In the genomic region with DNA sequence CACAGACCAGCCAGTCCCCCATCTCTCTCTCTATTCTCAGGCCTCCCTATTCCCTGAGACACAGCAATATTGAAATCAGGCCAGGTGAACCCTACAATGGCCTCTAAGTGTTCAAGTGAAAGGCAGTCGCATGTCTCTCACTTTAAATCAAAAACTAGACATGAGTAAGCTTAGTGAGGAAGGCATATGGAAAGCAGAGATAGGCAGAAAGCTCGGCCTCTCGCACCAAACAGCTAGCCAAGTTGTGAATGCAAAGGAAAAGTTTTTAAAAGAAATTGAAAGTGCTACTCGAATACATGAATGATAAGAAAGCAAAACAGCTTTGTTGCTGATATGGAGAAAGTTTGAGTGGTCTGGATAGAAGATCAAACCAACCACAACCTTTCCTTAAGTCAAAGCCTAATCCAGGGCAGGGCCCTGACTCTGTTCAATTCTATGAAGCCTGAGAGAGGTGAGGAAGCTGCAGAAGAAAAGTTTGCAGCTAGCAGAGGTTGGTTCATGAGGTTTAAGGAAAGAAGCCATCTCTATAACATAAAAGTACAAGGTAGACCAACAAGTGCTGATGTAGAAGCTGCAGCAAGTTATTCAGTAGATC, we compare ENCODE assay signal across 22 cellular contexts. TPM values are rescaled to one million over a fixed set of nuclear protein-coding genes. Genes with fewer than 3 reads are reported as not detected.
DNase-seq lines count a peak whose midpoint lies in the region; ATAC-seq and TF ChIP-seq lines count a peak whose summit lies in the region.
"Had no signal": no experiment of that assay in that cellular context is flagged by ENCODE, and none has a peak within 500 bp of the region (broad histone marks: within the 10 kb centered on the region; RNA-seq: fewer than 3 reads in every experiment).

No MANE protein-coding gene starts in this region.

- no peaks in the 10 kb centered on the region for H3K36me3 ChIP-seq in DND-41 (ENCODE audit: insufficient read depth, low read length)
- no peaks in the 10 kb centered on the region for H3K36me3 ChIP-seq in naive thymus-derived CD4-positive, alpha-beta T cell (ENCODE audit: control insufficient read depth in 2 of 3, insufficient read depth in 3 of 3, low read length in 3 of 3)
- H3K36me3 ChIP-seq: left ventricle myocardium inferior, SJCRH30 had no signal

- H3K27ac ChIP-seq in DND-41 (ENCODE audit: low read length) = no peak overlapping the region
- H3K27ac ChIP-seq in naive thymus-derived CD4-positive, alpha-beta T cell (ENCODE audit: low read depth, low read length) = peak overlapping the region; percentile 25
- H3K27ac ChIP-seq: body of pancreas, left ventricle myocardium inferior, psoas muscle, SJCRH30 had no signal

- POLR2A ChIA-PET in activated CD8-positive, alpha-beta T cell treated with anti-CD3 and anti-CD28 coated beads for 36 hours (lab: Charles Lee) = interaction anchor here (0.8 to 2.9 kb wide), 14 partner anchors 11 to 84 kb away, joined by 3 to 14 read pairs (median 3); a partner anchor contains a TSS
- POLR2A ChIA-PET in naive thymus-derived CD4-positive, alpha-beta T cell (lab: Charles Lee) = interaction anchor here (0.6 to 2.1 kb wide), 10 partner anchors 16 to 330 kb away, joined by 3 to 8 read pairs (median 4); a partner anchor contains a TSS

- ATAC-seq in activated T-cell treated with anti-CD3 and anti-CD28 coated beads, Interleukin-2, amount 50 U/mL, for 4 hours = peak; percentile 68 to 90
- peak; percentile 72 for ATAC-seq in DND-41 (ENCODE audit: insufficient read depth, low read depth)
- ATAC-seq in activated CD8-positive, alpha-beta T cell treated with anti-CD3 and anti-CD28 coated beads for 36 hours = peak; percentile 66
- ATAC-seq in naive thymus-derived CD4-positive, alpha-beta T cell = no peak
- ATAC-seq: body of pancreas, HepG2, PC-3, psoas muscle had no signal

- H4K20me1 ChIP-seq in DND-41 (ENCODE audit: insufficient read depth, low read length) = no peaks in the 10 kb centered on the region

- no peaks in the 10 kb centered on the region for H3K79me2 ChIP-seq in DND-41 (ENCODE audit: insufficient read depth, low read length)

- no peaks in the 10 kb centered on the region for H3K9me3 Mint-ChIP-seq in activated T-cell treated with anti-CD3 and anti-CD28 coated beads, Interleukin-2, amount 50 U/mL, for 4 hours
- H3K9me3 Mint-ChIP-seq in activated CD8-positive, alpha-beta T cell treated with anti-CD3 and anti-CD28 coated beads for 36 hours = peaks cover 3% of the 10 kb centered on the region
- H3K9me3 Mint-ChIP-seq in naive thymus-derived CD4-positive, alpha-beta T cell = peaks cover 0 to 2% (median 0%) of the 10 kb centered on the region in 11 donors
- H3K9me3 Mint-ChIP-seq: neural crest cell had no signal

- peak overlapping the region; percentile 89 for H3K27ac Mint-ChIP-seq in activated CD8-positive, alpha-beta T cell treated with anti-CD3 and anti-CD28 coated beads for 36 hours
- peak overlapping the region; percentile 14 to 90 (median 83) for H3K27ac Mint-ChIP-seq in naive thymus-derived CD4-positive, alpha-beta T cell

- no peak overlapping the region for H3K4me3 ChIP-seq in DND-41 (ENCODE audit: low read depth in 1 of 2, low read length in 2 of 2)
- H3K4me3 ChIP-seq in naive thymus-derived CD4-positive, alpha-beta T cell (ENCODE audit: low read length) = no peak overlapping the region
- H3K4me3 ChIP-seq: body of pancreas, left ventricle myocardium inferior, psoas muscle, SJCRH30, skin epidermis had no signal

- no peak for DNase-seq in activated T-cell treated with anti-CD3 and anti-CD28 coated beads, Interleukin-2, amount 50 U/mL, for 4 hours
- DNase-seq in activated T-cell treated with anti-CD3 and anti-CD28 coated beads, Interleukin-2, amount 50 U/mL, for 1 hour = no peak
- DNase-seq in DND-41 (peak; percentile 30), LoVo (ENCODE audit: low spot score) (no peak), GM03348 (ENCODE audit: low spot score) (no peak)
- peak; percentile 48 for DNase-seq in activated CD8-positive, alpha-beta T cell treated with anti-CD3 and anti-CD28 coated beads for 36 hours
- peak in 1 of 9 donors; percentile 20 for DNase-seq in naive thymus-derived CD4-positive, alpha-beta T cell
- DNase-seq: body of pancreas, head of caudate nucleus, left ventricle myocardium inferior, midbrain, NCI-H1694, NCI-H774, PC-3, psoas muscle, SJCRH30, T1000 had no signal

- intact Hi-C loops in activated CD8-positive, alpha-beta T cell treated with anti-CD3 and anti-CD28 coated beads for 36 hours (cut with micrococcal nuclease) = no loop called here
- intact Hi-C loops in naive thymus-derived CD4-positive, alpha-beta T cell (cut with micrococcal nuclease) = loop anchor here (2.0 to 5.0 kb wide), 2 partner anchors 19 to 67 kb away; a partner anchor contains a TSS

- no peaks in the 10 kb centered on the region for H3K36me3 Mint-ChIP-seq in activated T-cell treated with anti-CD3 and anti-CD28 coated beads, Interleukin-2, amount 50 U/mL, for 4 hours (ENCODE audit: insufficient read depth)
- H3K36me3 Mint-ChIP-seq in activated CD8-positive, alpha-beta T cell treated with anti-CD3 and anti-CD28 coated beads for 36 hours (ENCODE audit: low read depth) = no peaks in the 10 kb centered on the region
- peaks cover 0 to 4% (median 0%) of the 10 kb centered on the region in 5 donors for H3K36me3 Mint-ChIP-seq in naive thymus-derived CD4-positive, alpha-beta T cell

- CTCF ChIA-PET in activated CD8-positive, alpha-beta T cell treated with anti-CD3 and anti-CD28 coated beads for 36 hours (lab: Charles Lee) = interaction anchor here (0.9 to 7.3 kb wide), 15 partner anchors 11 to 297 kb away, joined by 3 to 65 read pairs (median 4); a partner anchor contains a TSS
- CTCF ChIA-PET in naive thymus-derived CD4-positive, alpha-beta T cell (lab: Charles Lee) = interaction anchor here (0.7 to 2.3 kb wide), 7 partner anchors 11 to 142 kb away, joined by 3 to 14 read pairs (median 7); no protein-coding TSS in a partner anchor

- no peak overlapping the region for H3K9ac ChIP-seq in DND-41 (ENCODE audit: low read depth, low read length)

- H3K4me3 Mint-ChIP-seq in activated T-cell treated with anti-CD3 and anti-CD28 coated beads, Interleukin-2, amount 50 U/mL, for 4 hours = no peak overlapping the region
- peak overlapping the region; percentile 31 for H3K4me3 Mint-ChIP-seq in activated CD8-positive, alpha-beta T cell treated with anti-CD3 and anti-CD28 coated beads for 36 hours
- peak overlapping the region in 8 of 10 donors; percentile 11 to 60 (median 42) for H3K4me3 Mint-ChIP-seq in naive thymus-derived CD4-positive, alpha-beta T cell
- H3K4me3 Mint-ChIP-seq: neural crest cell had no signal

- H3K27me3 Mint-ChIP-seq in activated T-cell treated with anti-CD3 and anti-CD28 coated beads, Interleukin-2, amount 50 U/mL, for 4 hours (ENCODE audit: low read depth) = no peaks in the 10 kb centered on the region
- H3K27me3 Mint-ChIP-seq in activated CD8-positive, alpha-beta T cell treated with anti-CD3 and anti-CD28 coated beads for 36 hours = no peaks in the 10 kb centered on the region
- H3K27me3 Mint-ChIP-seq in naive thymus-derived CD4-positive, alpha-beta T cell = no peaks in the 10 kb centered on the region

- no peak overlapping the region for H2AFZ ChIP-seq in DND-41 (ENCODE audit: low read depth, low read length)

- no peaks in the 10 kb centered on the region for H3K9me3 ChIP-seq in DND-41 (ENCODE audit: insufficient read depth, low read length, severe bottlenecking)
- no peaks in the 10 kb centered on the region for H3K9me3 ChIP-seq in naive thymus-derived CD4-positive, alpha-beta T cell (ENCODE audit: control insufficient read depth in 2 of 3, low read length in 3 of 3)
- H3K9me3 ChIP-seq: body of pancreas, left ventricle myocardium inferior, psoas muscle, SJCRH30 had no signal

- peaks cover 9% of the 10 kb centered on the region; the same call in 1 of the 2 replicates for H3K4me1 ChIP-seq in DND-41 (ENCODE audit: insufficient read depth, low read length)
- peaks cover 0 to 9% of the 10 kb centered on the region in 2 donors for H3K4me1 ChIP-seq in naive thymus-derived CD4-positive, alpha-beta T cell (ENCODE audit: control insufficient read depth in 2 of 2, insufficient read depth in 2 of 2, low read length in 2 of 2)
- H3K4me1 ChIP-seq: body of pancreas, left ventricle myocardium inferior, psoas muscle, SJCRH30 had no signal

- H3K4me2 ChIP-seq in DND-41 (ENCODE audit: insufficient read depth, low read length) = no peak overlapping the region

- H3K4me1 Mint-ChIP-seq in activated T-cell treated with anti-CD3 and anti-CD28 coated beads, Interleukin-2, amount 50 U/mL, for 4 hours (ENCODE audit: low read depth) = peaks cover 20% of the 10 kb centered on the region
- peaks cover 49% of the 10 kb centered on the region for H3K4me1 Mint-ChIP-seq in activated CD8-positive, alpha-beta T cell treated with anti-CD3 and anti-CD28 coated beads for 36 hours (ENCODE audit: low read depth)
- H3K4me1 Mint-ChIP-seq in naive thymus-derived CD4-positive, alpha-beta T cell = peaks cover 23 to 43% (median 27%) of the 10 kb centered on the region in 7 donors
- H3K4me1 Mint-ChIP-seq: neural crest cell had no signal

- H3K27me3 ChIP-seq in DND-41 (ENCODE audit: insufficient read depth, low read length, poor library complexity) = no peaks in the 10 kb centered on the region
- no peaks in the 10 kb centered on the region for H3K27me3 ChIP-seq in naive thymus-derived CD4-positive, alpha-beta T cell (ENCODE audit: control insufficient read depth in 2 of 2, insufficient read depth in 2 of 2, low read length in 2 of 2)
- H3K27me3 ChIP-seq: body of pancreas, SJCRH30 had no signal

- no peak for TF ChIP-seq CTCF in DND-41 (IDR thresholded peaks at IDR 0.05; ENCODE audit: borderline replicate concordance, extremely low read depth, low read length, poor library complexity, severe bottlenecking)
- no peak for TF ChIP-seq CTCF in activated CD8-positive, alpha-beta T cell treated with anti-CD3 and anti-CD28 coated beads for 36 hours (IDR thresholded peaks at IDR 0.05)

RNA-seq across cellular contexts. Expression of a gene that starts 19.8 kb away (rescaled TPM):
- 10 to 100 TPM in 2 of 3 donors, 1 to 10 TPM in 1; 9.0 to 12.9 (median 12.8) TPM for total RNA-seq in activated T-cell treated with anti-CD3 and anti-CD28 coated beads, Interleukin-2, amount 50 U/mL, for 4 hours
- total RNA-seq in activated CD8-positive, alpha-beta T cell treated with anti-CD3 and anti-CD28 coated beads for 36 hours = 10 to 100 TPM; 26.2 to 31.0 TPM
- total RNA-seq in naive thymus-derived CD4-positive, alpha-beta T cell = 1 to 10 TPM in 4 of 5 experiments, under 1 TPM in 1; 0.69 to 5.9 (median 1.6) TPM
- polyA plus RNA-seq in naive thymus-derived CD4-positive, alpha-beta T cell = 1 to 10 TPM; 1.2 to 1.5 TPM
- total RNA-seq: neural crest cell, SJCRH30 had no signal

RNA-seq across cellular contexts. Expression of a gene that starts 20.7 kb away (rescaled TPM):
- total RNA-seq in activated T-cell treated with anti-CD3 and anti-CD28 coated beads, Interleukin-2, amount 50 U/mL, for 4 hours = 100 to 1,000 TPM; 371 to 436 (median 407) TPM
- 100 to 1,000 TPM; 372 to 387 TPM for total RNA-seq in activated CD8-positive, alpha-beta T cell treated with anti-CD3 and anti-CD28 coated beads for 36 hours
- total RNA-seq in naive thymus-derived CD4-positive, alpha-beta T cell = 100 to 1,000 TPM; 392 to 706 (median 670) TPM
- polyA plus RNA-seq in naive thymus-derived CD4-positive, alpha-beta T cell = 1,000 to 10,000 TPM in 1 of 2 donors, 100 to 1,000 TPM in 1; 987 to 1,286 TPM
- total RNA-seq: HepG2, MCF 10A, neural crest cell, PC-3, SJCRH30, temporal lobe had no signal
- polyA plus RNA-seq: HepG2 had no signal

RNA-seq across cellular contexts. Expression of a gene that starts 31.7 kb away (rescaled TPM):
- 10 to 100 TPM; 52.7 to 72.0 (median 56.4) TPM for total RNA-seq in activated T-cell treated with anti-CD3 and anti-CD28 coated beads, Interleukin-2, amount 50 U/mL, for 4 hours
- total RNA-seq in activated CD8-positive, alpha-beta T cell treated with anti-CD3 and anti-CD28 coated beads for 36 hours = 10 to 100 TPM; 51.1 to 51.7 TPM
- 10 to 100 TPM; 13.3 to 17.4 (median 17.0) TPM for total RNA-seq in naive thymus-derived CD4-positive, alpha-beta T cell
- 1 to 10 TPM; 3.6 to 4.6 TPM for polyA plus RNA-seq in naive thymus-derived CD4-positive, alpha-beta T cell

RNA-seq across cellular contexts. Expression of a gene that starts 58.7 kb away (rescaled TPM):
- total RNA-seq in activated T-cell treated with anti-CD3 and anti-CD28 coated beads, Interleukin-2, amount 50 U/mL, for 4 hours = 100 to 1,000 TPM; 412 to 451 (median 427) TPM
- 100 to 1,000 TPM; 316 to 325 TPM for total RNA-seq in activated CD8-positive, alpha-beta T cell treated with anti-CD3 and anti-CD28 coated beads for 36 hours
- 100 to 1,000 TPM; 232 to 597 (median 352) TPM for total RNA-seq in naive thymus-derived CD4-positive, alpha-beta T cell
- polyA plus RNA-seq in naive thymus-derived CD4-positive, alpha-beta T cell = 1,000 to 10,000 TPM in 1 of 2 donors, 100 to 1,000 TPM in 1; 947 to 1,287 TPM
- total RNA-seq: left ventricle myocardium inferior, MCF 10A, neural crest cell, PC-3, SJCRH30, temporal lobe had no signal

RNA-seq across cellular contexts. Expression of a gene that starts 59.0 kb away (rescaled TPM):
- total RNA-seq in activated T-cell treated with anti-CD3 and anti-CD28 coated beads, Interleukin-2, amount 50 U/mL, for 4 hours = 100 to 1,000 TPM; 135 to 153 (median 137) TPM
- total RNA-seq in activated CD8-positive, alpha-beta T cell treated with anti-CD3 and anti-CD28 coated beads for 36 hours = 100 to 1,000 TPM; 236 to 251 TPM
- 100 to 1,000 TPM in 3 of 5 experiments, 10 to 100 TPM in 2; 64.3 to 120 (median 118) TPM for total RNA-seq in naive thymus-derived CD4-positive, alpha-beta T cell
- 100 to 1,000 TPM in 1 of 2 donors, 10 to 100 TPM in 1; 94.1 to 195 TPM for polyA plus RNA-seq in naive thymus-derived CD4-positive, alpha-beta T cell
- total RNA-seq: MCF 10A, neural crest cell, PC-3, SJCRH30 had no signal

Comparison
In these comparisons a context has a peak if more than half of its experiments do, and no peak if none do; other contexts are left out.
1. DNase-seq: peak in DND-41 (single experiment) and activated CD8-positive, alpha-beta T cell treated with anti-CD3 and anti-CD28 coated beads for 36 hours (single experiment); none in activated T-cell treated with anti-CD3 and anti-CD28 coated beads, Interleukin-2, amount 50 U/mL, for 4 hours (single experiment), activated T-cell treated with anti-CD3 and anti-CD28 coated beads, Interleukin-2, amount 50 U/mL, for 1 hour (single experiment), LoVo (single experiment) and GM03348 (single experiment).